Comparison of ENCODE assay signal across 7 cellular contexts in the genomic region with DNA sequence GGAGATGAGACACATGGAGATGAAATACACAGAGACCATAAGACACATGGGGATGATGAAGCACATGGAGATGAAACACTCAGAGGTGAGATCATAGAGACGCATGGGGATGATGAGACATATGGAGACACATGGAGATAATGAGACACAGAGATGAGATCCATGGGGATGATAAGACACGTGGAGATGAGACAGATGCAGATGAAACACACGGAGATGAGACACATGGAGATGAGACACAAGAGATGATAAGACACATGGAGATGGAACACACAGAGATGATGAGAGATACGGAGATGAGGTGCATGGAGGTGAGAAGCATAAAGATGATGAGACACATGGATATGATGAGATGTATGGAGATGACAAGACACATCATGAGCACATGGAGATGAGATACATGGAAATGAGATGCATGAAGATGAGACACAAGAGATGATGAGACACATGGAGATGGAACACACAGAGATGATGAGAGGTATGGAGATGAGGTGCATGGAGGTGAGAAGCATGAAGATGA.
"Had no signal": no experiment of that assay in that cellular context is flagged by ENCODE, and none has a peak within 500 bp of the region (broad histone marks: within the 10 kb centered on the region; RNA-seq: fewer than 3 reads in every experiment).

No MANE protein-coding gene starts in this region.

- H3K9ac ChIP-seq: KMS-11 had no signal

- H3K27ac Mint-ChIP-seq: IgD-negative memory B cell had no signal

- FAIRE-seq: K562 had no signal

- H3K27me3 Mint-ChIP-seq: IgD-negative memory B cell had no signal

- DNase-seq: IMR-90, KBM-7, KG1 had no signal

- H3K4me3 Mint-ChIP-seq: IgD-negative memory B cell had no signal

- H3K4me3 ChIP-seq: K562 had no signal

- ATAC-seq: K562 had no signal

- H3K4me2 ChIP-seq: KMS-11 had no signal

- H3K27ac ChIP-seq: HL-60, KMS-11 had no signal
